ENCODE assay signal across 9 cellular contexts in the genomic region with DNA sequence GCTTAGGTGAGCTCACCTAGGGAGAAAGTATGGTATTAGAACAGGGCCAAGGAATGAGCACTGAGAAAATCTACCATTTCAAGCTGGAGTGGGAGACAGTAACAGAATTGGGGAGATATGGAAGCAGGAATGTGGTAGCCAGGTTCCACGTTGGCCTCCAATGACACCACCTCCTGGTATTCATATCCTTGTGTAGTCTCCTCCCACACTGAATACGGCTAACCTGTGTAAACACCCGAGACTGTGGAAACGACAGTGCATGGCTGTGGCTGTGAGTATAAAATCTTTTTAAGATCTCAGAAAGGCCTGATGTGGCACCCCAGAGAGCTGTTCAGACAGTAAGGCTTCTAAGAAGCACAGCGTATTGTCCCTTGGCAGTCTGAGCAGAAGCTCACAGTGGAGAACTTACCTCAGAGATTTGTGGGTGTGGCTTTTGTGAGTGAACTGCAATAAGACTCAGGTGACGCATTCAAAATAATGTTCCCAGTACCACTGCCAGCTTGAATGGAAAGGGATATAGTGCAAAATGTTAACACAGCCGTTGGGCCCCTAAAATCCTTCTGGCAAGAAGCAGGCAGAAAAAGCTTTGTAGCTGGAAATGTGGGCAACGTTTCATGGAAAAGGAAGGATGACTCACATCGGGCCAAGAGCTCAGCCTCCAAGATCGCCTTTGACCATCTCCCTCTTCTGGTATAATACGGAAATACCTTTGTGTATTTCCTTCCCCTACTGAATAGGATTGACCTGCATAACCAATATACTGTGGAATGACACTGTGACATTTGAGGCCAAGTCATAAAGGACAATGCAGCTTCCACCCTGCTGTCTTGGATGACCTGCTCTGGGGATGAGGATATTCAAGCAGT. TPM values are rescaled to one million over a fixed set of nuclear protein-coding genes. Genes with fewer than 3 reads are reported as not detected.
DNase-seq lines count a peak whose midpoint lies in the region; ATAC-seq and TF ChIP-seq lines count a peak whose summit lies in the region.
"Had no signal": no experiment of that assay in that cellular context is flagged by ENCODE, and none has a peak within 500 bp of the region (broad histone marks: within the 10 kb centered on the region; RNA-seq: fewer than 3 reads in every experiment).

No MANE protein-coding gene starts in this region.

- peaks cover 18 to 26% of the 10 kb centered on the region in 2 experiments; a peak in 3 of 4 replicates for H3K36me3 ChIP-seq in HCT116 (ENCODE audit: control insufficient read depth in 1 of 2, insufficient read depth in 2 of 2, low read length in 2 of 2)

- no TSS peak for BruUV-seq in HCT116 (replicated peaks; lab: Mats Ljungman, UMichigan)

- no peak overlapping the region for H3K4me3 Mint-ChIP-seq in stimulated activated effector memory CD8-positive, alpha-beta T cell treated with anti-CD3 and anti-CD28 coated beads, Interleukin-12 subunit alpha, Interleukin-12 subunit beta, amount 100 ng/mL, for 72 hours
- no peak overlapping the region for H3K4me3 Mint-ChIP-seq in activated T-helper 2 cell treated with anti-CD3 and anti-CD28 coated beads, Interferon-gamma antibody, Interleukin-2, Interleukin-4, amounts not matched to agents 10 μg/mL and 5 μg/mL and 100 μg/mL, durations not matched to agents 14 hours and 24 hours and 36 hours (ENCODE audit: low read depth)
- no peak overlapping the region for H3K4me3 Mint-ChIP-seq in stimulated activated naive B cell treated with anti-CD40 and anti-IgM and Interleukin-4, amounts not matched to agents 10 μg/mL and 1 μg/mL and 100 μg/mL, for 72 hours
- H3K4me3 Mint-ChIP-seq: dendritic cell treated with granulocyte-macrophage colony-stimulating factor and Interleukin-4, amounts not matched to agents 40 ng/mL and 50 ng/mL, for 4 days had no signal

- TF ChIP-seq POLR2A in HCT116 (IDR thresholded peaks at IDR 0.05; ENCODE audit: borderline replicate concordance, extremely low read depth, insufficient read depth, insufficient read length), result no peak

- peak; percentile 60 for DNase-seq in HCT116 (ENCODE audit: low read depth, low spot score)
- peak; percentile 85 for DNase-seq in RPMI7951 (ENCODE audit: low read depth)
- peak; percentile 78 for DNase-seq in fibroblast of villous mesenchyme (ENCODE audit: low read depth)
- no peak for DNase-seq in stimulated activated effector memory CD8-positive, alpha-beta T cell treated with anti-CD3 and anti-CD28 coated beads, Interleukin-12 subunit alpha, Interleukin-12 subunit beta, amount 100 ng/mL, for 72 hours (ENCODE audit: low spot score in 2 of 2)
- no peak for DNase-seq in activated T-helper 2 cell treated with anti-CD3 and anti-CD28 coated beads, Interferon-gamma antibody, Interleukin-2, Interleukin-4, amounts not matched to agents 10 μg/mL and 5 μg/mL and 100 μg/mL, durations not matched to agents 14 hours and 24 hours and 36 hours (ENCODE audit: low spot score)
- no peak for DNase-seq in stimulated activated naive B cell treated with anti-CD40 and anti-IgM and Interleukin-4, amounts not matched to agents 10 μg/mL and 1 μg/mL and 100 μg/mL, for 72 hours

- no peaks in the 10 kb centered on the region for H3K79me2 ChIP-seq in HCT116 (ENCODE audit: insufficient read depth, low read length)

- no peaks in the 10 kb centered on the region for H3K9me3 Mint-ChIP-seq in stimulated activated effector memory CD8-positive, alpha-beta T cell treated with anti-CD3 and anti-CD28 coated beads, Interleukin-12 subunit alpha, Interleukin-12 subunit beta, amount 100 ng/mL, for 72 hours
- H3K9me3 Mint-ChIP-seq in activated T-helper 2 cell treated with anti-CD3 and anti-CD28 coated beads, Interferon-gamma antibody, Interleukin-2, Interleukin-4, amounts not matched to agents 10 μg/mL and 5 μg/mL and 100 μg/mL, durations not matched to agents 14 hours and 24 hours and 36 hours, result no peaks in the 10 kb centered on the region
- no peaks in the 10 kb centered on the region for H3K9me3 Mint-ChIP-seq in stimulated activated naive B cell treated with anti-CD40 and anti-IgM and Interleukin-4, amounts not matched to agents 10 μg/mL and 1 μg/mL and 100 μg/mL, for 72 hours
- H3K9me3 Mint-ChIP-seq: dendritic cell treated with granulocyte-macrophage colony-stimulating factor and Interleukin-4, amounts not matched to agents 40 ng/mL and 50 ng/mL, for 4 days had no signal

- H3K4me3 ChIP-seq in HCT116 (replicated peaks in 1 of 2; ENCODE audit: low read depth in 1 of 2, low read length in 2 of 2), result peak overlapping the region in 1 of 2 experiments; percentile 5; a peak in 1 of 4 replicates
- H3K4me3 ChIP-seq in fibroblast of villous mesenchyme (ENCODE audit: low read depth, low read length), result no peak overlapping the region

- ATAC-seq in HCT116, result peak; percentile 88
- no peak for ATAC-seq in stimulated activated effector memory CD8-positive, alpha-beta T cell treated with anti-CD3 and anti-CD28 coated beads, Interleukin-12 subunit alpha, Interleukin-12 subunit beta, amount 100 ng/mL, for 72 hours
- no peak for ATAC-seq in GM18861 (IDR thresholded peaks at IDR 0.05; ENCODE audit: unreplicated experiment)
- no peak for ATAC-seq in stimulated activated naive B cell treated with anti-CD40 and anti-IgM and Interleukin-4, amounts not matched to agents 10 μg/mL and 1 μg/mL and 100 μg/mL, for 72 hours (replicated peaks)

- no peaks in the 10 kb centered on the region for H4K20me1 ChIP-seq in HCT116 (ENCODE audit: insufficient read depth)

- RAD21 ChIA-PET in HCT116 (lab: Charles Lee; ENCODE audit: low non-redundant PET in 1 of 2, low total read pairs in 2 of 2, uncharacterized antibody in 2 of 2, unreplicated experiment in 2 of 2), result interaction anchor here (1.0 to 1.4 kb wide), 2 partner anchors 55 to 57 kb away, joined by 3 to 4 read pairs; no protein-coding TSS in a partner anchor

- H3K27me3 ChIP-seq in HCT116 (ENCODE audit: insufficient read depth, low read length), result no peaks in the 10 kb centered on the region

- TF ChIP-seq CTCF in HCT116 (IDR thresholded peaks at IDR 0.05 in 2 of 3, conservative IDR thresholded peaks at IDR 0.05 in 1 of 3; ENCODE audit: borderline replicate concordance in 1 of 3, insufficient read depth in 1 of 3, low read depth in 2 of 3, low read length in 2 of 3) (peak; percentile 56 to 64 (median 57); a peak in 5 of 6 replicates), fibroblast of villous mesenchyme (IDR thresholded peaks at IDR 0.05; ENCODE audit: insufficient read depth, low read depth, low read length) (peak; percentile 46)

- H3K27ac ChIP-seq in HCT116 (ENCODE audit: low read depth, low read length), result peak overlapping the region; percentile 40

- H3K4me1 Mint-ChIP-seq in stimulated activated effector memory CD8-positive, alpha-beta T cell treated with anti-CD3 and anti-CD28 coated beads, Interleukin-12 subunit alpha, Interleukin-12 subunit beta, amount 100 ng/mL, for 72 hours, result no peaks in the 10 kb centered on the region
- no peaks in the 10 kb centered on the region for H3K4me1 Mint-ChIP-seq in activated T-helper 2 cell treated with anti-CD3 and anti-CD28 coated beads, Interferon-gamma antibody, Interleukin-2, Interleukin-4, amounts not matched to agents 10 μg/mL and 5 μg/mL and 100 μg/mL, durations not matched to agents 14 hours and 24 hours and 36 hours (ENCODE audit: low read depth)
- H3K4me1 Mint-ChIP-seq in stimulated activated naive B cell treated with anti-CD40 and anti-IgM and Interleukin-4, amounts not matched to agents 10 μg/mL and 1 μg/mL and 100 μg/mL, for 72 hours, result peaks cover 0 to 2% of the 10 kb centered on the region in 2 donors

- H3K9me3 ChIP-seq in HCT116 (ENCODE audit: control insufficient read depth in 1 of 2, insufficient read depth in 1 of 2, low read depth in 1 of 2, low read length in 2 of 2), result no peaks in the 10 kb centered on the region

- H3K27ac Mint-ChIP-seq in stimulated activated effector memory CD8-positive, alpha-beta T cell treated with anti-CD3 and anti-CD28 coated beads, Interleukin-12 subunit alpha, Interleukin-12 subunit beta, amount 100 ng/mL, for 72 hours, result peak overlapping the region; percentile 26
- H3K27ac Mint-ChIP-seq in activated T-helper 2 cell treated with anti-CD3 and anti-CD28 coated beads, Interferon-gamma antibody, Interleukin-2, Interleukin-4, amounts not matched to agents 10 μg/mL and 5 μg/mL and 100 μg/mL, durations not matched to agents 14 hours and 24 hours and 36 hours, result no peak overlapping the region
- no peak overlapping the region for H3K27ac Mint-ChIP-seq in stimulated activated naive B cell treated with anti-CD40 and anti-IgM and Interleukin-4, amounts not matched to agents 10 μg/mL and 1 μg/mL and 100 μg/mL, for 72 hours
- H3K27ac Mint-ChIP-seq: dendritic cell treated with granulocyte-macrophage colony-stimulating factor and Interleukin-4, amounts not matched to agents 40 ng/mL and 50 ng/mL, for 4 days had no signal

- intact Hi-C loops in HCT116 (cut with micrococcal nuclease), result loop anchor here (1.0 kb wide), 2 partner anchors 56 to 107 kb away; no protein-coding TSS in a partner anchor
- intact Hi-C loops in activated T-helper 2 cell treated with anti-CD3 and anti-CD28 coated beads, Interferon-gamma antibody, Interleukin-2, Interleukin-4, amounts not matched to agents 10 μg/mL and 5 μg/mL and 100 μg/mL, durations not matched to agents 14 hours and 24 hours and 36 hours (cut with micrococcal nuclease), result no loop called here

- H3K4me1 ChIP-seq in HCT116 (ENCODE audit: control insufficient read depth in 1 of 2, insufficient read depth in 2 of 2, low read length in 2 of 2), result peaks cover 19 to 23% of the 10 kb centered on the region in 2 experiments

- POLR2A ChIA-PET in HCT116 (lab: Charles Lee), result interaction anchor here (0.7 to 1.5 kb wide), 4 partner anchors 10 to 19 kb away, joined by 3 to 8 read pairs (median 3); a partner anchor contains a TSS

- no peaks in the 10 kb centered on the region for H3K9me2 ChIP-seq in HCT116 (ENCODE audit: insufficient read depth)

- peak overlapping the region; percentile 57 for H3K4me2 ChIP-seq in HCT116 (ENCODE audit: low read length)

- 0 out of 2 replicates have a peak overlapping the region, but pooled peaks have one; percentile 1 for H3K9ac ChIP-seq in HCT116 (ENCODE audit: low read length)

- H3K27me3 Mint-ChIP-seq in activated T-helper 2 cell treated with anti-CD3 and anti-CD28 coated beads, Interferon-gamma antibody, Interleukin-2, Interleukin-4, amounts not matched to agents 10 μg/mL and 5 μg/mL and 100 μg/mL, durations not matched to agents 14 hours and 24 hours and 36 hours (ENCODE audit: low read depth), result no peaks in the 10 kb centered on the region
- no peaks in the 10 kb centered on the region for H3K27me3 Mint-ChIP-seq in stimulated activated naive B cell treated with anti-CD40 and anti-IgM and Interleukin-4, amounts not matched to agents 10 μg/mL and 1 μg/mL and 100 μg/mL, for 72 hours
- H3K27me3 Mint-ChIP-seq: dendritic cell treated with granulocyte-macrophage colony-stimulating factor and Interleukin-4, amounts not matched to agents 40 ng/mL and 50 ng/mL, for 4 days had no signal

- peak; percentile 67 for TF ChIP-seq RAD21 in HCT116 (IDR thresholded peaks at IDR 0.05; ENCODE audit: low read depth)

- H3K36me3 Mint-ChIP-seq in stimulated activated effector memory CD8-positive, alpha-beta T cell treated with anti-CD3 and anti-CD28 coated beads, Interleukin-12 subunit alpha, Interleukin-12 subunit beta, amount 100 ng/mL, for 72 hours, result peaks cover 7% of the 10 kb centered on the region
- peaks cover 7% of the 10 kb centered on the region for H3K36me3 Mint-ChIP-seq in activated T-helper 2 cell treated with anti-CD3 and anti-CD28 coated beads, Interferon-gamma antibody, Interleukin-2, Interleukin-4, amounts not matched to agents 10 μg/mL and 5 μg/mL and 100 μg/mL, durations not matched to agents 14 hours and 24 hours and 36 hours (ENCODE audit: low read depth)
- peaks cover 24 to 38% of the 10 kb centered on the region in 2 donors for H3K36me3 Mint-ChIP-seq in stimulated activated naive B cell treated with anti-CD40 and anti-IgM and Interleukin-4, amounts not matched to agents 10 μg/mL and 1 μg/mL and 100 μg/mL, for 72 hours

- H2AFZ ChIP-seq in HCT116 (ENCODE audit: low read depth, low read length, poor library complexity, severe bottlenecking), result no peak overlapping the region

- CTCF ChIA-PET in HCT116 (lab: Charles Lee), result interaction anchor here (0.6 to 3.0 kb wide), 20 partner anchors 10 to 712 kb away, joined by 3 to 35 read pairs (median 5); a partner anchor contains a TSS

RNA-seq across cellular contexts. Expression of a gene that starts 14.4 kb away (rescaled TPM):
- total RNA-seq in HCT116 (2021; ENCODE audit: unreplicated experiment) (17.4 TPM), fibroblast of villous mesenchyme (2.6 TPM in 2 replicates)
- 11.0 and 11.9 TPM in 2 replicates for polyA plus RNA-seq in HCT116 (2012)
- 1.6 and 1.8 TPM in 2 replicates for total RNA-seq in RPMI7951 (2014; rRNA removed; shearing (Covaris generic))
- 3.9 and 4.2 TPM in 2 replicates for total RNA-seq in activated T-helper 2 cell treated with anti-CD3 and anti-CD28 coated beads, Interferon-gamma antibody, Interleukin-2, Interleukin-4, amounts not matched to agents 10 μg/mL and 5 μg/mL and 100 μg/mL, durations not matched to agents 14 hours and 24 hours and 36 hours

RNA-seq across cellular contexts. Expression of a gene that starts 38.2 kb away (rescaled TPM):
- total RNA-seq in HCT116 (2021; ENCODE audit: unreplicated experiment) (not detected), fibroblast of villous mesenchyme (8.7 and 9.5 TPM in 2 replicates)
- polyA plus RNA-seq in HCT116 (2012), result not detected in 2 replicates
- 1.4 and 2.6 TPM in 2 replicates for total RNA-seq in RPMI7951 (2014; rRNA removed; shearing (Covaris generic))
- not detected in 2 replicates for total RNA-seq in activated T-helper 2 cell treated with anti-CD3 and anti-CD28 coated beads, Interferon-gamma antibody, Interleukin-2, Interleukin-4, amounts not matched to agents 10 μg/mL and 5 μg/mL and 100 μg/mL, durations not matched to agents 14 hours and 24 hours and 36 hours
- total RNA-seq: skeletal muscle tissue had no signal

Comparison
In these comparisons a context has a peak if more than half of its experiments do, and no peak if none do; other contexts are left out.
1. DNase-seq: peak in HCT116 (single experiment), RPMI7951 (single experiment) and fibroblast of villous mesenchyme (single experiment); none in stimulated activated effector memory CD8-positive, alpha-beta T cell treated with anti-CD3 and anti-CD28 coated beads, Interleukin-12 subunit alpha, Interleukin-12 subunit beta, amount 100 ng/mL, for 72 hours (0 of 2), activated T-helper 2 cell treated with anti-CD3 and anti-CD28 coated beads, Interferon-gamma antibody, Interleukin-2, Interleukin-4, amounts not matched to agents 10 μg/mL and 5 μg/mL and 100 μg/mL, durations not matched to agents 14 hours and 24 hours and 36 hours (single experiment) and stimulated activated naive B cell treated with anti-CD40 and anti-IgM and Interleukin-4, amounts not matched to agents 10 μg/mL and 1 μg/mL and 100 μg/mL, for 72 hours (single experiment).